In genomic region chr16:56558024-56558747, GRCh38 we compare ENCODE assay signal across 10 cellular contexts. TPM values are rescaled to one million over a fixed set of nuclear protein-coding genes. Genes with fewer than 3 reads are reported as not detected.
DNase-seq lines count a peak whose midpoint lies in the region; TF ChIP-seq lines count a peak whose summit lies in the region.
"Had no signal": no experiment of that assay in that cellular context is flagged by ENCODE, and none has a peak within 500 bp of the region (broad histone marks: within the 10 kb centered on the region; RNA-seq: fewer than 3 reads in every experiment).

No MANE protein-coding gene starts in this region.

- intact Hi-C loops in posterior vena cava (cut with DNase I) (no loop called here), sigmoid colon (cut with DNase I) (no loop called here)

- 27 to 34% methylated on average over 8 of the region's 8 CpGs for WGBS in GM23248 (ENCODE audit: low coverage in 1 of 2, low lambda C conversion rate in 2 of 2, missing lambda C conversion rate in 2 of 2), 2 experiments
- WGBS in sigmoid colon, 2 donors: 27 to 64% methylated on average over 8 of the region's 8 CpGs

- no peaks in the 10 kb centered on the region for H3K79me2 ChIP-seq in GM23248 (ENCODE audit: insufficient read depth)

- H3K27me3 ChIP-seq in GM23248 (replicated peaks; ENCODE audit: insufficient read depth) (no peaks in the 10 kb centered on the region), sigmoid colon (peaks cover 0 to 3% (median 3%) of the 10 kb centered on the region in 3 donors)

- H3K36me3 ChIP-seq in GM23248 (ENCODE audit: low read depth) (no peaks in the 10 kb centered on the region), sigmoid colon (no peaks in the 10 kb centered on the region)

- H3K9me3 ChIP-seq in GM23248 (ENCODE audit: low read depth): no peaks in the 10 kb centered on the region
- H3K9me3 ChIP-seq in sigmoid colon: no peaks in the 10 kb centered on the region

- H3K4me2 ChIP-seq in GM23248 (ENCODE audit: unreplicated experiment): peak overlapping the region; percentile 58

- H3F3A ChIP-seq in GM23248 (ENCODE audit: insufficient read depth): no peaks in the 10 kb centered on the region

- no peak for TF ChIP-seq CTCF in sigmoid colon (IDR thresholded peaks at IDR 0.05)

- peak; percentile 96 for DNase-seq in GM23248
- peak; percentile 34 for DNase-seq in NCI-H2196 treated with DMSO at 0.1 percent for 48 hours (lab: John Stamatoyannopoulos, UW; ENCODE audit: unreplicated experiment)
- DNase-seq in cerebellum (ENCODE audit: low spot score): peak; percentile 89
- DNase-seq in pons (ENCODE audit: low spot score): peak; percentile 73
- no peak for DNase-seq in posterior vena cava (ENCODE audit: low spot score)
- DNase-seq in activated effector memory CD4-positive, alpha-beta T cell treated with anti-CD3 and anti-CD28 coated beads, Interleukin-2, amount 50 U/mL, for 16 hours: no peak
- no peak for DNase-seq in sigmoid colon
- DNase-seq in activated T-cell treated with anti-CD3 and anti-CD28 coated beads, Interleukin-2, amount 50 U/mL, for 1 hour: no peak
- DNase-seq: stimulated activated CD4-positive, alpha-beta T cell treated with anti-CD3 and anti-CD28 coated beads, Interleukin-2, amount 100 ng/mL, for 48 hours had no signal

- no peak overlapping the region for H3K9ac ChIP-seq in GM23248

- H3K4me1 ChIP-seq in GM23248 (ENCODE audit: insufficient read depth) (0 out of 2 replicates have a peak, but pooled peaks cover 7% of the 10 kb centered on the region), sigmoid colon (no peaks in the 10 kb centered on the region)

- H3K27ac ChIP-seq in GM23248 (no peak overlapping the region), sigmoid colon (no peak overlapping the region)

- no peak for TF ChIP-seq EP300 in sigmoid colon (IDR thresholded peaks at IDR 0.05)

- no peaks in the 10 kb centered on the region for H4K20me1 ChIP-seq in GM23248 (ENCODE audit: insufficient read depth)

- in situ Hi-C loops in GM23248 (cut with MboI): no loop called here

- no peak overlapping the region for H2AFZ ChIP-seq in GM23248

- TF ChIP-seq POLR2A in sigmoid colon (IDR thresholded peaks at IDR 0.05): no peak

- no peaks in the 10 kb centered on the region for H3K9me2 ChIP-seq in GM23248 (ENCODE audit: insufficient read depth)

- H3K4me3 ChIP-seq in GM23248 (no peak overlapping the region), sigmoid colon (no peak overlapping the region)
- H3K4me3 ChIP-seq: lung had no signal

RNA-seq across cellular contexts. Expression of gene MT4, which starts 6.7 kb away (rescaled TPM):
- total RNA-seq in GM23248 (2014; rRNA removed; shearing (Covaris generic)): not detected in 2 replicates
- polyA plus RNA-seq in GM23248 (2016; fragmentation: Nextera tagmentation; extraction: Ambion mirVana) (not detected in 2 replicates), sigmoid colon (not detected)
- total RNA-seq in cerebellum (not detected), posterior vena cava (not detected), sigmoid colon (not detected)
- total RNA-seq: lung had no signal
- polyA plus RNA-seq: lung had no signal

RNA-seq across cellular contexts. Expression of gene MT3, which starts 31.1 kb away (rescaled TPM):
- total RNA-seq in GM23248 (2014; rRNA removed; shearing (Covaris generic)): not detected in 2 replicates
- not detected in 2 replicates for polyA plus RNA-seq in GM23248 (2016; fragmentation: Nextera tagmentation; extraction: Ambion mirVana)
- 7.5 TPM for total RNA-seq in cerebellum
- total RNA-seq in posterior vena cava: not detected
- 1 to 10 TPM in 2 of 4 donors, not detected in 2; 4.3 to 9.6 TPM for total RNA-seq in sigmoid colon
- 1 to 10 TPM; 3.5 to 6.0 (median 4.0) TPM for polyA plus RNA-seq in sigmoid colon
- total RNA-seq: lung had no signal

RNA-seq across cellular contexts. Expression of gene BBS2, which starts 38.4 kb away (rescaled TPM):
- 45.4 and 72.3 TPM in 2 replicates for total RNA-seq in GM23248 (2014; rRNA removed; shearing (Covaris generic))
- polyA plus RNA-seq in GM23248 (2016; fragmentation: Nextera tagmentation; extraction: Ambion mirVana): 66.2 and 73.1 TPM in 2 replicates
- 80.1 TPM for total RNA-seq in cerebellum
- 10 to 100 TPM; 30.5 to 36.5 TPM for total RNA-seq in posterior vena cava
- total RNA-seq in sigmoid colon: 10 to 100 TPM; 40.8 to 74.2 (median 48.0) TPM
- 10 to 100 TPM; 13.2 to 33.6 (median 25.7) TPM for polyA plus RNA-seq in sigmoid colon

RNA-seq across cellular contexts. Expression of gene MT2A, which starts 50.2 kb away (rescaled TPM):
- total RNA-seq in GM23248 (2014; rRNA removed; shearing (Covaris generic)): 109 and 211 TPM in 2 replicates
- 3,414 and 3,441 TPM in 2 replicates for polyA plus RNA-seq in GM23248 (2016; fragmentation: Nextera tagmentation; extraction: Ambion mirVana)
- total RNA-seq in cerebellum: 3.4 TPM
- total RNA-seq in posterior vena cava: 1,000 to 10,000 TPM in 1 of 2 donors, 100 to 1,000 TPM in 1; 643 to 1,788 TPM
- total RNA-seq in sigmoid colon: 100 to 1,000 TPM in 2 of 4 donors, 10 to 100 TPM in 2; 37.5 to 161 (median 96.0) TPM
- 100 to 1,000 TPM; 320 to 968 (median 400) TPM for polyA plus RNA-seq in sigmoid colon

Comparison
In these comparisons a context has a peak if more than half of its experiments do, and no peak if none do; other contexts are left out.
1. DNase-seq: peak in GM23248 (single experiment), NCI-H2196 treated with DMSO at 0.1 percent for 48 hours (single experiment), cerebellum (single experiment) and pons (single experiment); none in posterior vena cava (single experiment), activated effector memory CD4-positive, alpha-beta T cell treated with anti-CD3 and anti-CD28 coated beads, Interleukin-2, amount 50 U/mL, for 16 hours (single experiment), sigmoid colon (single experiment) and activated T-cell treated with anti-CD3 and anti-CD28 coated beads, Interleukin-2, amount 50 U/mL, for 1 hour (single experiment).